In genomic region chr2:113185643-113186315, GRCh38 we compare ENCODE assay signal across 14 cellular contexts. TPM values are rescaled to one million over a fixed set of nuclear protein-coding genes. Genes with fewer than 3 reads are reported as not detected.
DNase-seq lines count a peak whose midpoint lies in the region; ATAC-seq and TF ChIP-seq lines count a peak whose summit lies in the region.
"Had no signal": no experiment of that assay in that cellular context is flagged by ENCODE, and none has a peak within 500 bp of the region (broad histone marks: within the 10 kb centered on the region; RNA-seq: fewer than 3 reads in every experiment).

No MANE protein-coding gene starts in this region.

- H3K14ac ChIP-seq in H9 (ENCODE audit: insufficient read depth, low read length) = 0 out of 2 replicates have a peak overlapping the region, but pooled peaks have one; percentile 13

- H2BK20ac ChIP-seq in H9 (ENCODE audit: low read depth, low read length, poor library complexity, severe bottlenecking) = no peak overlapping the region

- no peak overlapping the region for H3K18ac ChIP-seq in H9 (ENCODE audit: insufficient read length, low read depth, low read length)

- no peak overlapping the region for H2BK5ac ChIP-seq in H9 (ENCODE audit: insufficient read length, low read length)

- H3K4ac ChIP-seq in H9 (ENCODE audit: low read depth, low read length) = no peak overlapping the region

- H3K4me1 ChIP-seq in H9 (ENCODE audit: insufficient read depth, low read length) = no peaks in the 10 kb centered on the region; the same call in 1 of the 2 replicates

- H3K27ac Mint-ChIP-seq in H9 (0 out of 7 replicates have a peak overlapping the region, but pooled peaks of 1 of the 3 experiments have one; percentile 18), mesothelial cell of epicardium (no peak overlapping the region)
- peak overlapping the region; percentile 14 for H3K27ac Mint-ChIP-seq in central memory CD8-positive, alpha-beta T cell (ENCODE audit: low read depth)

- no peak overlapping the region for H4K5ac ChIP-seq in H9 (ENCODE audit: insufficient read length, low read depth, low read length)

- no peak overlapping the region for H3K56ac ChIP-seq in H9 (ENCODE audit: insufficient read length, low read depth, low read length)

- H4K20me1 ChIP-seq in H9 (ENCODE audit: control insufficient read depth, insufficient read depth, insufficient read length) = no peaks in the 10 kb centered on the region

- no peaks in the 10 kb centered on the region for H3K79me1 ChIP-seq in H9 (ENCODE audit: insufficient read depth, low read depth, low read length, poor library complexity, severe bottlenecking)

- H3K36me3 Mint-ChIP-seq in H9 (ENCODE audit: insufficient read depth in 1 of 3, low read depth in 3 of 3) = no peaks in the 10 kb centered on the region; a peak in 1 of 7 replicates
- peaks cover 56% of the 10 kb centered on the region for H3K36me3 Mint-ChIP-seq in central memory CD8-positive, alpha-beta T cell (ENCODE audit: insufficient read depth)
- peaks cover 2% of the 10 kb centered on the region for H3K36me3 Mint-ChIP-seq in mesothelial cell of epicardium

- H2BK120ac ChIP-seq in H9 (ENCODE audit: low read depth, low read length, poor library complexity, severe bottlenecking) = no peak overlapping the region

- H3K4me3 Mint-ChIP-seq in H9 (no peak overlapping the region), mesothelial cell of epicardium (no peak overlapping the region)
- H3K4me3 Mint-ChIP-seq in central memory CD8-positive, alpha-beta T cell = peak overlapping the region; percentile 37

- H3K27me3 Mint-ChIP-seq in H9 (ENCODE audit: low read depth) (peaks cover 4% of the 10 kb centered on the region), mesothelial cell of epicardium (ENCODE audit: low read depth) (no peaks in the 10 kb centered on the region)
- no peaks in the 10 kb centered on the region for H3K27me3 Mint-ChIP-seq in central memory CD8-positive, alpha-beta T cell

- no peak for ATAC-seq in central memory CD8-positive, alpha-beta T cell (replicated peaks; ENCODE audit: extremely low read depth, poor library complexity, severe bottlenecking)

- no peak overlapping the region for H2AFZ ChIP-seq in H9 (ENCODE audit: low read length)

- no peaks in the 10 kb centered on the region for H3K23me2 ChIP-seq in H9 (ENCODE audit: insufficient read length, low read depth, low read length, poor library complexity, severe bottlenecking)

- H3K27me3 ChIP-seq in H9 (ENCODE audit: insufficient read depth, low read length) = no peaks in the 10 kb centered on the region
- H3K27me3 ChIP-seq: brain microvascular endothelial cell had no signal

- no peak overlapping the region for H2BK12ac ChIP-seq in H9 (ENCODE audit: insufficient read length, low read depth, low read length)

- H2AK5ac ChIP-seq in H9 (ENCODE audit: insufficient read length, low read length) = no peak overlapping the region

- TF ChIP-seq CTCF in H9 (conservative IDR thresholded peaks at IDR 0.05) (no peak), mesothelial cell of epicardium (IDR thresholded peaks at IDR 0.05; ENCODE audit: unreplicated experiment) (no peak)

- H2BK15ac ChIP-seq in H9 (ENCODE audit: low read depth, low read length) = no peak overlapping the region

- H4K8ac ChIP-seq in H9 (replicated peaks; ENCODE audit: insufficient read length, low read depth, low read length) = no peak overlapping the region

- no peaks in the 10 kb centered on the region for H3K79me2 ChIP-seq in H9 (ENCODE audit: insufficient read depth, low read length)

- H3K9me3 ChIP-seq in H9 (ENCODE audit: control insufficient read depth, low read depth, low read length) = no peaks in the 10 kb centered on the region

- DNase-seq in Ammon's horn (ENCODE audit: low spot score) (peak; percentile 38), H9 (no peak), mucosa of gallbladder (ENCODE audit: low spot score) (peak; percentile 60), NCI-H146 (lab: John Stamatoyannopoulos, UW) (no peak), NCI-H1694 (lab: John Stamatoyannopoulos, UW) (no peak), mesothelial cell of epicardium (ENCODE audit: low spot score in 2 of 2, unreplicated experiment in 2 of 2) (no peak), NCI-H748 treated with DMSO at 0.1 percent for 48 hours (lab: John Stamatoyannopoulos, UW) (no peak)
- no peak for DNase-seq in central memory CD8-positive, alpha-beta T cell (ENCODE audit: low spot score in 2 of 2)
- DNase-seq: brain microvascular endothelial cell; NCI-H1417; NK-92 treated with Interleukin-12 subunit alpha and Interleukin-12 subunit beta, amount 100 ng/mL, for 24 hours; stimulated activated CD4-positive, alpha-beta T cell treated with anti-CD3 and anti-CD28 coated beads, Interleukin-15, amount 100 ng/mL, for 24 hours had no signal

- H3T11ph ChIP-seq in H9 (ENCODE audit: low read length) = no peak overlapping the region

- no peak overlapping the region for H3K27ac ChIP-seq in H9 (ENCODE audit: insufficient read length, low read depth, low read length)
- H3K27ac ChIP-seq: brain microvascular endothelial cell, epithelial cell of prostate had no signal

- no peak overlapping the region for H3K9ac ChIP-seq in H9 (ENCODE audit: extremely low read depth, insufficient read length, low read length)

- H3K9me3 Mint-ChIP-seq in H9 (no peaks in the 10 kb centered on the region; a peak in 1 of 5 replicates), mesothelial cell of epicardium (no peaks in the 10 kb centered on the region)
- H3K9me3 Mint-ChIP-seq in central memory CD8-positive, alpha-beta T cell = no peaks in the 10 kb centered on the region

- no peak overlapping the region for H3K4me2 ChIP-seq in H9 (ENCODE audit: insufficient read depth, insufficient read length, low read length)

- peaks cover 7 to 13% of the 10 kb centered on the region in 2 experiments for H3K4me1 Mint-ChIP-seq in H9
- peaks cover 87% of the 10 kb centered on the region for H3K4me1 Mint-ChIP-seq in central memory CD8-positive, alpha-beta T cell
- H3K4me1 Mint-ChIP-seq in mesothelial cell of epicardium = no peaks in the 10 kb centered on the region

- no peak overlapping the region for H3K23ac ChIP-seq in H9 (ENCODE audit: insufficient read length, low read depth, low read length)

- no peak overlapping the region for H4K91ac ChIP-seq in H9 (ENCODE audit: insufficient read length, low read depth, low read length)

- no CpG with 5 or more reads among the region's 9 CpGs for WGBS in H9 (ENCODE audit: extremely low coverage, insufficient read length, low lambda C conversion rate)

RNA-seq across cellular contexts. Expression of gene PSD4, which starts 12.0 kb away (rescaled TPM):
- 1.0 and 1.5 TPM in 2 replicates for total RNA-seq in H9 (2021)
- total RNA-seq in mucosa of gallbladder = 70.3 TPM
- 16.6 to 21.4 TPM (median 20.1 TPM) in 3 replicates for total RNA-seq in mesothelial cell of epicardium

RNA-seq across cellular contexts. Expression of gene IL1RN, which starts 58.4 kb away (rescaled TPM):
- not detected in 2 replicates for total RNA-seq in H9 (2021)
- 32.4 TPM for total RNA-seq in mucosa of gallbladder
- total RNA-seq in mesothelial cell of epicardium = not detected in 3 replicates
- total RNA-seq: myocyte had no signal

Comparison
In these comparisons a context has a peak if more than half of its experiments do, and no peak if none do; other contexts are left out.
1. DNase-seq: peak in Ammon's horn (single experiment) and mucosa of gallbladder (single experiment); none in H9 (single experiment), central memory CD8-positive, alpha-beta T cell (0 of 2), NCI-H146 (single experiment), NCI-H1694 (single experiment), mesothelial cell of epicardium (0 of 2) and NCI-H748 treated with DMSO at 0.1 percent for 48 hours (single experiment).
2. RNA of gene IL1RN, which starts 58.4 kb away (total RNA-seq): 32.4 TPM in mucosa of gallbladder (single experiment); not detected in H9 and not detected in mesothelial cell of epicardium; every median in the first group is over 10 times any median in the second.